27 cellular contexts compared by ENCODE assay signal in the genomic region with DNA sequence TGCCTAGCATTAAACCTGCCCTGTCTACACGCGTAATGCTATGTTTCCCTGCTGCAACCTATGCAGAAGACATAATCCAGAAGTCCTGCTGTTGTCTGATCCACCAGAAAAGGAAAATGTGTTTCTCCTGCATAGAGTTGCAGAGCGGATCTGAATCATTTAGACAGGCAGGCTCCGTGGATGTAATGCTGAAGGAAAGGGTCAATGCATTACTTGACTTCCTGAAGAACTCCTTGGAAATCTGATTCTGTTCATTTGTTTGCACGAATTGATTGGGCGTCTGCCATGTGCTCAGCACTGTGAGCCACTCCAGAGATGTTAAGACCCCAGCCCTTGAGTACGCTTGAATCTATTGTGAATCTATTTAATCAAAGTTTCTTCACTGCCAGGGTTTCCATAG.
DNase-seq lines count a peak whose midpoint lies in the region; ATAC-seq, FAIRE-seq and TF ChIP-seq lines count a peak whose summit lies in the region.
"Had no signal": no experiment of that assay in that cellular context is flagged by ENCODE, and none has a peak within 500 bp of the region (broad histone marks: within the 10 kb centered on the region; RNA-seq: fewer than 3 reads in every experiment).

No MANE protein-coding gene starts in this region.

- H3K79me2 ChIP-seq in smooth muscle cell (ENCODE audit: low read depth) = no peaks in the 10 kb centered on the region

- peaks cover 21% of the 10 kb centered on the region for H3F3A ChIP-seq in smooth muscle cell (ENCODE audit: low read depth)

- H3K27me3 ChIP-seq in SJSA1 (replicated peaks) (no peaks in the 10 kb centered on the region), bronchial epithelial cell (ENCODE audit: control insufficient read depth, insufficient read depth, low read length) (no peaks in the 10 kb centered on the region), smooth muscle cell (ENCODE audit: low read depth) (no peaks in the 10 kb centered on the region), aorta (ENCODE audit: control insufficient read depth in 1 of 2, insufficient read depth in 2 of 2, low read length in 1 of 2) (no peaks in the 10 kb centered on the region)
- H3K27me3 ChIP-seq: MG63 had no signal

- no peak for DNase-seq in SJSA1 (ENCODE audit: low read depth in 1 of 2, low spot score in 2 of 2)
- peak; percentile 35 for DNase-seq in bronchial epithelial cell (ENCODE audit: low read depth)
- DNase-seq in foreskin fibroblast = peak; percentile 65 to 70
- DNase-seq in smooth muscle cell (lab: John Stamatoyannopoulos, UW; ENCODE audit: unreplicated experiment) = no peak
- DNase-seq in aorta = no peak
- no peak for DNase-seq in T1000 (lab: John Stamatoyannopoulos, UW)
- no peak for DNase-seq in SHP77 (lab: John Stamatoyannopoulos, UW)
- DNase-seq: activated CD4-positive, alpha-beta memory T cell treated with anti-CD3 and anti-CD28 coated beads for 36 hours; activated CD8-positive, alpha-beta memory T cell treated with anti-CD3 and anti-CD28 coated beads, Interleukin-2, amount 50 U/mL, for 4 hours; activated naive CD4-positive, alpha-beta T cell treated with anti-CD3 and anti-CD28 coated beads, Interleukin-2, amount 50 U/mL, for 16 hours; CD4-positive, CD25-positive, alpha-beta regulatory T cell; effector CD4-positive, alpha-beta T cell; hippocampal formation; left lung; MG63; NCI-H2029 treated with DMSO at 0.1 percent for 48 hours; NCI-H2227 treated with DMSO at 0.1 percent for 48 hours; NCI-H526 treated with DMSO at 0.1 percent for 48 hours; nucleus accumbens; SIG-M5; stimulated activated naive CD8-positive, alpha-beta T cell treated with anti-CD3 and anti-CD28 coated beads, Interleukin-15, amount 100 ng/mL, for 72 hours; T-helper 1 cell had no signal

- WGBS in smooth muscle cell (ENCODE audit: low lambda C conversion rate) = 49% methylated on average over 7 of the region's 7 CpGs
- 77 to 80% methylated on average over 7 of the region's 7 CpGs for WGBS in aorta, 2 donors

- H2AFZ ChIP-seq in smooth muscle cell (ENCODE audit: low read depth) = no peak overlapping the region

- ATAC-seq in aorta (ENCODE audit: low FRiP score) (no peak), GM21528 (IDR thresholded peaks at IDR 0.05; ENCODE audit: low FRiP score, unreplicated experiment) (no peak)
- ATAC-seq: activated CD4-positive, CD25-positive, alpha-beta regulatory T cell treated with anti-CD3 and anti-CD28 coated beads, Interleukin-2, amount 50 U/mL, for 24 hours; K562; left lung; stimulated activated naive CD8-positive, alpha-beta T cell treated with anti-CD3 and anti-CD28 coated beads, Interleukin-15, amount 100 ng/mL, for 72 hours had no signal

- no peaks in the 10 kb centered on the region for H4K20me1 ChIP-seq in smooth muscle cell (ENCODE audit: low read depth)

- peak overlapping the region; percentile 1 for H3K9ac ChIP-seq in smooth muscle cell (ENCODE audit: low read depth)

- H3K36me3 ChIP-seq in SJSA1 (no peaks in the 10 kb centered on the region), bronchial epithelial cell (ENCODE audit: control insufficient read depth, insufficient read depth, low read length) (no peaks in the 10 kb centered on the region), smooth muscle cell (ENCODE audit: low read depth) (no peaks in the 10 kb centered on the region), aorta (ENCODE audit: control insufficient read depth in 1 of 2, insufficient read depth in 2 of 2, low read length in 1 of 2) (no peaks in the 10 kb centered on the region)
- H3K36me3 ChIP-seq: left lung, MG63 had no signal

- TF ChIP-seq CTCF in bronchial epithelial cell (IDR thresholded peaks at IDR 0.05; ENCODE audit: insufficient read depth, low read length, severe bottlenecking) (no peak), foreskin fibroblast (IDR thresholded peaks at IDR 0.05; ENCODE audit: low read depth, low read length) (no peak), smooth muscle cell (IDR thresholded peaks at IDR 0.05; ENCODE audit: borderline replicate concordance, insufficient read depth, poor library complexity, severe bottlenecking) (no peak)

- H3K4me1 ChIP-seq in SJSA1 (replicated peaks) (peaks cover 53% of the 10 kb centered on the region), smooth muscle cell (ENCODE audit: low read depth) (peaks cover 4% of the 10 kb centered on the region), aorta (ENCODE audit: control insufficient read depth in 1 of 2, insufficient read depth in 2 of 2, low read length in 2 of 2) (no peaks in the 10 kb centered on the region)
- H3K4me1 ChIP-seq: left lung had no signal

- H3K27ac ChIP-seq in SJSA1 = peak overlapping the region; percentile 10; the same call in 1 of the 2 replicates
- H3K27ac ChIP-seq in smooth muscle cell (ENCODE audit: low read depth) = peak overlapping the region; percentile 96
- H3K27ac ChIP-seq in aorta (ENCODE audit: low read depth in 1 of 2, low read length in 2 of 2) = no peak overlapping the region
- H3K27ac ChIP-seq: epithelial cell of prostate, left lung had no signal

- intact Hi-C loops in aorta (cut with DNase I) = loop anchor here in 1 of 2 donors (5.0 kb wide), 2 partner anchors 49 to 79 kb away; no protein-coding TSS in a partner anchor

- H3K9me3 ChIP-seq in SJSA1 (replicated peaks) (0 out of 2 replicates have a peak, but pooled peaks cover 7% of the 10 kb centered on the region), smooth muscle cell (replicated peaks; ENCODE audit: low read depth) (no peaks in the 10 kb centered on the region), aorta (ENCODE audit: control insufficient read depth, low read length) (no peaks in the 10 kb centered on the region)
- H3K9me3 ChIP-seq: left lung had no signal

- peak overlapping the region; percentile 49 for H3K4me2 ChIP-seq in smooth muscle cell

- FAIRE-seq in bronchial epithelial cell (lab: Jason Lieb, UNC) = no peak
- FAIRE-seq: GM12892, K562 had no signal

- H3K4me3 ChIP-seq in SJSA1 (no peak overlapping the region), bronchial epithelial cell (ENCODE audit: low read depth, low read length) (no peak overlapping the region), foreskin fibroblast (ENCODE audit: low read depth in 1 of 2, low read length in 2 of 2) (no peak overlapping the region), smooth muscle cell (no peak overlapping the region), aorta (ENCODE audit: low read length in 2 of 2) (no peak overlapping the region)
- H3K4me3 ChIP-seq: K562, left lung, MG63 had no signal

Comparison
In these comparisons a context has a peak if more than half of its experiments do, and no peak if none do; other contexts are left out.
1. DNase-seq: peak in bronchial epithelial cell (single experiment) and foreskin fibroblast (2 of 2); none in SJSA1 (0 of 2), smooth muscle cell (single experiment), aorta (0 of 2), T1000 (single experiment) and SHP77 (0 of 2).
2. H3K27ac ChIP-seq: peak in SJSA1 (single experiment) and smooth muscle cell (single experiment); none in aorta (0 of 2).